Comparison of ENCODE assay signal across 8 cellular contexts in genomic region chr12:132836230-132836629, GRCh38. TPM values are rescaled to one million over a fixed set of nuclear protein-coding genes. Genes with fewer than 3 reads are reported as not detected.
DNase-seq lines count a peak whose midpoint lies in the region; ATAC-seq and TF ChIP-seq lines count a peak whose summit lies in the region.
"Not testable (repeated sequence)": the region's sequence is repeated elsewhere in the genome, so short reads cannot be mapped to it uniquely, and the experiment has no call there.

No MANE protein-coding gene starts in this region.

- H2BK15ac ChIP-seq in H9 (ENCODE audit: low read depth, low read length): not testable (repeated sequence)

- POLR2A ChIA-PET in activated CD4-positive, alpha-beta T cell treated with anti-CD3 and anti-CD28 coated beads, Interleukin-2, amount 10 ng/mL, durations not matched to agents 7 days and 5 days (lab: Charles Lee): not testable (repeated sequence)

- not testable (repeated sequence) for H3K4ac ChIP-seq in H9 (ENCODE audit: low read depth, low read length)

- not testable (repeated sequence) for ATAC-seq in natural killer cell; stimulated activated naive CD8-positive, alpha-beta T cell treated with anti-CD3 and anti-CD28 coated beads, Interleukin-15, amount 100 ng/mL, for 72 hours

- not testable (repeated sequence) for H3K56ac ChIP-seq in H9 (ENCODE audit: insufficient read length, low read depth, low read length)

- H4K20me1 ChIP-seq in BLaER1 treated with 17β-estradiol and CSF1 and Interleukin-3, amounts not matched to agents 10 nM and 100 nM: peaks cover 0 to 80% (median 22%) of the 10 kb centered on the region in 11 experiments; a peak in 16 of 22 replicates
- not testable (repeated sequence) for H4K20me1 ChIP-seq in H9 (ENCODE audit: control insufficient read depth, insufficient read depth, insufficient read length)

- peak overlapping the region in 2 of 3 experiments; percentile 58 to 62; a peak in 3 of 7 replicates for H3K27ac Mint-ChIP-seq in H9
- peak overlapping the region; percentile 90 for H3K27ac Mint-ChIP-seq in activated CD4-positive, alpha-beta T cell treated with anti-CD3 and anti-CD28 coated beads, Interleukin-2, amount 10 ng/mL, durations not matched to agents 7 days and 5 days
- H3K27ac Mint-ChIP-seq in activated T-helper 2 cell treated with anti-CD3 and anti-CD28 coated beads, Interferon-gamma antibody, Interleukin-2, Interleukin-4, amounts not matched to agents 10 μg/mL and 5 μg/mL and 100 μg/mL, durations not matched to agents 14 hours and 24 hours and 36 hours: not testable (repeated sequence)
- peak overlapping the region in 4 of 5 experiments; percentile 27 to 85 (median 70) for H3K27ac Mint-ChIP-seq in brain
- peak overlapping the region; percentile 16 to 60 for H3K27ac Mint-ChIP-seq in natural killer cell
- peak overlapping the region; percentile 62 to 74 for H3K27ac Mint-ChIP-seq in stimulated activated naive CD8-positive, alpha-beta T cell treated with anti-CD3 and anti-CD28 coated beads, Interleukin-15, amount 100 ng/mL, for 72 hours

- H4K91ac ChIP-seq in H9 (ENCODE audit: insufficient read length, low read depth, low read length): not testable (repeated sequence)

- not testable (repeated sequence) for H3K23ac ChIP-seq in H9 (ENCODE audit: insufficient read length, low read depth, low read length)

- H3K36me3 Mint-ChIP-seq in H9 (ENCODE audit: insufficient read depth in 1 of 3, low read depth in 3 of 3) (peaks cover 7 to 30% (median 11%) of the 10 kb centered on the region in 3 experiments), brain (peaks cover 29% of the 10 kb centered on the region)
- peaks cover 65% of the 10 kb centered on the region for H3K36me3 Mint-ChIP-seq in activated CD4-positive, alpha-beta T cell treated with anti-CD3 and anti-CD28 coated beads, Interleukin-2, amount 10 ng/mL, durations not matched to agents 7 days and 5 days (ENCODE audit: low read depth)
- peaks cover 54% of the 10 kb centered on the region for H3K36me3 Mint-ChIP-seq in activated T-helper 2 cell treated with anti-CD3 and anti-CD28 coated beads, Interferon-gamma antibody, Interleukin-2, Interleukin-4, amounts not matched to agents 10 μg/mL and 5 μg/mL and 100 μg/mL, durations not matched to agents 14 hours and 24 hours and 36 hours (ENCODE audit: low read depth)
- not testable (repeated sequence) for H3K36me3 Mint-ChIP-seq in natural killer cell

- not testable (repeated sequence) for H2BK120ac ChIP-seq in H9 (ENCODE audit: low read depth, low read length, poor library complexity, severe bottlenecking)

- not testable (repeated sequence) for H3K4me3 Mint-ChIP-seq in H9, natural killer cell
- peak overlapping the region; percentile 59 for H3K4me3 Mint-ChIP-seq in activated CD4-positive, alpha-beta T cell treated with anti-CD3 and anti-CD28 coated beads, Interleukin-2, amount 10 ng/mL, durations not matched to agents 7 days and 5 days
- peak overlapping the region; percentile 58 for H3K4me3 Mint-ChIP-seq in activated T-helper 2 cell treated with anti-CD3 and anti-CD28 coated beads, Interferon-gamma antibody, Interleukin-2, Interleukin-4, amounts not matched to agents 10 μg/mL and 5 μg/mL and 100 μg/mL, durations not matched to agents 14 hours and 24 hours and 36 hours (ENCODE audit: low read depth)
- peak overlapping the region in 1 of 5 experiments; percentile 56 for H3K4me3 Mint-ChIP-seq in brain
- peak overlapping the region; percentile 64 to 72 for H3K4me3 Mint-ChIP-seq in stimulated activated naive CD8-positive, alpha-beta T cell treated with anti-CD3 and anti-CD28 coated beads, Interleukin-15, amount 100 ng/mL, for 72 hours

- H3K4me2 ChIP-seq in BLaER1 treated with 17β-estradiol and CSF1 and Interleukin-3, amounts not matched to agents 10 nM and 100 nM: peak overlapping the region; percentile 82 to 97 (median 90)
- H3K4me2 ChIP-seq in H9 (ENCODE audit: insufficient read depth, insufficient read length, low read length): not testable (repeated sequence)

- H3K14ac ChIP-seq in H9 (ENCODE audit: insufficient read depth, low read length): not testable (repeated sequence)

- CTCF ChIA-PET in activated CD4-positive, alpha-beta T cell treated with anti-CD3 and anti-CD28 coated beads, Interleukin-2, amount 10 ng/mL, durations not matched to agents 7 days and 5 days (lab: Charles Lee): not testable (repeated sequence)

- H2AFZ ChIP-seq in H9 (ENCODE audit: low read length): not testable (repeated sequence)

- peak overlapping the region in 8 of 10 experiments; percentile 33 to 64 (median 54); a peak in 15 of 20 replicates for H3K4me3 ChIP-seq in BLaER1 treated with 17β-estradiol and CSF1 and Interleukin-3, amounts not matched to agents 10 nM and 100 nM
- H3K4me3 ChIP-seq in SJCRH30: 0 out of 2 replicates have a peak overlapping the region, but pooled peaks have one; percentile 25

- not testable (repeated sequence) for H3K9me3 Mint-ChIP-seq in H9; activated CD4-positive, alpha-beta T cell treated with anti-CD3 and anti-CD28 coated beads, Interleukin-2, amount 10 ng/mL, durations not matched to agents 7 days and 5 days; activated T-helper 2 cell treated with anti-CD3 and anti-CD28 coated beads, Interferon-gamma antibody, Interleukin-2, Interleukin-4, amounts not matched to agents 10 μg/mL and 5 μg/mL and 100 μg/mL, durations not matched to agents 14 hours and 24 hours and 36 hours; brain; natural killer cell; stimulated activated naive CD8-positive, alpha-beta T cell treated with anti-CD3 and anti-CD28 coated beads, Interleukin-15, amount 100 ng/mL, for 72 hours

- H3K79me2 ChIP-seq in H9 (ENCODE audit: insufficient read depth, low read length): not testable (repeated sequence)

- H3T11ph ChIP-seq in H9 (ENCODE audit: low read length): not testable (repeated sequence)

- H2BK12ac ChIP-seq in H9 (ENCODE audit: insufficient read length, low read depth, low read length): not testable (repeated sequence)

- not testable (repeated sequence) for TF ChIP-seq CTCF in H9 (conservative IDR thresholded peaks at IDR 0.05); brain (conservative IDR thresholded peaks at IDR 0.05); natural killer cell (IDR thresholded peaks at IDR 0.05)

- H4K8ac ChIP-seq in H9 (replicated peaks; ENCODE audit: insufficient read length, low read depth, low read length): not testable (repeated sequence)

- H2BK5ac ChIP-seq in H9 (ENCODE audit: insufficient read length, low read length): not testable (repeated sequence)

- not testable (repeated sequence) for H2AK5ac ChIP-seq in H9 (ENCODE audit: insufficient read length, low read length)

- not testable (repeated sequence) for H3K23me2 ChIP-seq in H9 (ENCODE audit: insufficient read length, low read depth, low read length, poor library complexity, severe bottlenecking)

- DNase-seq in H9; SJCRH30; activated CD4-positive, alpha-beta T cell treated with anti-CD3 and anti-CD28 coated beads, Interleukin-2, amount 10 ng/mL, durations not matched to agents 7 days and 5 days; activated T-helper 2 cell treated with anti-CD3 and anti-CD28 coated beads, Interferon-gamma antibody, Interleukin-2, Interleukin-4, amounts not matched to agents 10 μg/mL and 5 μg/mL and 100 μg/mL, durations not matched to agents 14 hours and 24 hours and 36 hours (ENCODE audit: low spot score); natural killer cell: not testable (repeated sequence)
- peak in 1 of 2 donors; percentile 34 for DNase-seq in stimulated activated naive CD8-positive, alpha-beta T cell treated with anti-CD3 and anti-CD28 coated beads, Interleukin-15, amount 100 ng/mL, for 72 hours

- H3K27me3 ChIP-seq in BLaER1 treated with 17β-estradiol and CSF1 and Interleukin-3, amounts not matched to agents 10 nM and 100 nM: peaks cover 0 to 21% (median 0%) of the 10 kb centered on the region in 11 experiments; a peak in 5 of 22 replicates
- H3K27me3 ChIP-seq in H9 (ENCODE audit: insufficient read depth, low read length); SJCRH30: not testable (repeated sequence)

- H3K36me3 ChIP-seq in BLaER1 treated with 17β-estradiol and CSF1 and Interleukin-3, amounts not matched to agents 10 nM and 100 nM: peaks cover 18 to 58% (median 28%) of the 10 kb centered on the region in 11 experiments
- not testable (repeated sequence) for H3K36me3 ChIP-seq in SJCRH30

- H3K79me1 ChIP-seq in H9 (ENCODE audit: insufficient read depth, low read depth, low read length, poor library complexity, severe bottlenecking): not testable (repeated sequence)

- no CpG with 5 or more reads among the region's 30 CpGs for WGBS in H9 (ENCODE audit: extremely low coverage, insufficient read length, low lambda C conversion rate)

- intact Hi-C loops in activated T-helper 2 cell treated with anti-CD3 and anti-CD28 coated beads, Interferon-gamma antibody, Interleukin-2, Interleukin-4, amounts not matched to agents 10 μg/mL and 5 μg/mL and 100 μg/mL, durations not matched to agents 14 hours and 24 hours and 36 hours (cut with micrococcal nuclease); natural killer cell (cut with micrococcal nuclease): not testable (repeated sequence)

- H3K9ac ChIP-seq in BLaER1 treated with 17β-estradiol and CSF1 and Interleukin-3, amounts not matched to agents 10 nM and 100 nM: peak overlapping the region; percentile 4 to 73 (median 55); a peak in 17 of 22 replicates
- H3K9ac ChIP-seq in H9 (ENCODE audit: extremely low read depth, insufficient read length, low read length): not testable (repeated sequence)

- H3K4me1 ChIP-seq in BLaER1 treated with 17β-estradiol and CSF1 and Interleukin-3, amounts not matched to agents 10 nM and 100 nM: peaks cover 55 to 67% (median 62%) of the 10 kb centered on the region in 10 experiments
- not testable (repeated sequence) for H3K4me1 ChIP-seq in H9 (ENCODE audit: insufficient read depth, low read length); SJCRH30

- peak overlapping the region in 4 of 11 experiments; percentile 18 to 63 (median 50); a peak in 7 of 22 replicates for H3K27ac ChIP-seq in BLaER1 treated with 17β-estradiol and CSF1 and Interleukin-3, amounts not matched to agents 10 nM and 100 nM
- not testable (repeated sequence) for H3K27ac ChIP-seq in H9 (ENCODE audit: insufficient read length, low read depth, low read length); SJCRH30

- not testable (repeated sequence) for H2BK20ac ChIP-seq in H9 (ENCODE audit: low read depth, low read length, poor library complexity, severe bottlenecking)

- not testable (repeated sequence) for H3K9me3 ChIP-seq in BLaER1 treated with 17β-estradiol and CSF1 and Interleukin-3, amounts not matched to agents 10 nM and 100 nM (replicated peaks in 1 of 11); H9 (ENCODE audit: control insufficient read depth, low read depth, low read length); SJCRH30 (replicated peaks)

- not testable (repeated sequence) for H3K27me3 Mint-ChIP-seq in H9 (ENCODE audit: low read depth); activated CD4-positive, alpha-beta T cell treated with anti-CD3 and anti-CD28 coated beads, Interleukin-2, amount 10 ng/mL, durations not matched to agents 7 days and 5 days; activated T-helper 2 cell treated with anti-CD3 and anti-CD28 coated beads, Interferon-gamma antibody, Interleukin-2, Interleukin-4, amounts not matched to agents 10 μg/mL and 5 μg/mL and 100 μg/mL, durations not matched to agents 14 hours and 24 hours and 36 hours (ENCODE audit: low read depth); brain; natural killer cell (ENCODE audit: low read depth in 2 of 2); stimulated activated naive CD8-positive, alpha-beta T cell treated with anti-CD3 and anti-CD28 coated beads, Interleukin-15, amount 100 ng/mL, for 72 hours

- not testable (repeated sequence) for H3K4me1 Mint-ChIP-seq in H9, brain
- H3K4me1 Mint-ChIP-seq in activated CD4-positive, alpha-beta T cell treated with anti-CD3 and anti-CD28 coated beads, Interleukin-2, amount 10 ng/mL, durations not matched to agents 7 days and 5 days: peaks cover 49% of the 10 kb centered on the region
- peaks cover 24% of the 10 kb centered on the region for H3K4me1 Mint-ChIP-seq in activated T-helper 2 cell treated with anti-CD3 and anti-CD28 coated beads, Interferon-gamma antibody, Interleukin-2, Interleukin-4, amounts not matched to agents 10 μg/mL and 5 μg/mL and 100 μg/mL, durations not matched to agents 14 hours and 24 hours and 36 hours (ENCODE audit: low read depth)
- H3K4me1 Mint-ChIP-seq in natural killer cell: peaks cover 5 to 20% of the 10 kb centered on the region in 2 donors
- H3K4me1 Mint-ChIP-seq in stimulated activated naive CD8-positive, alpha-beta T cell treated with anti-CD3 and anti-CD28 coated beads, Interleukin-15, amount 100 ng/mL, for 72 hours: peaks cover 63% of the 10 kb centered on the region

- not testable (repeated sequence) for H4K5ac ChIP-seq in H9 (ENCODE audit: insufficient read length, low read depth, low read length)

- H3K18ac ChIP-seq in H9 (ENCODE audit: insufficient read length, low read depth, low read length): not testable (repeated sequence)

RNA-seq across cellular contexts. Expression of gene GOLGA3, which starts 7.6 kb away (rescaled TPM):
- total RNA-seq in H9 (2021) (34.9 and 40.1 TPM in 2 replicates), natural killer cell (10 to 100 TPM; 39.1 to 54.3 (median 50.9) TPM)
- 36.0 and 40.3 TPM in 2 replicates for total RNA-seq in SJCRH30 (2014; rRNA removed; shearing (Covaris generic))
- 10 to 100 TPM; 43.9 to 51.4 TPM for total RNA-seq in activated CD4-positive, alpha-beta T cell treated with anti-CD3 and anti-CD28 coated beads, Interleukin-2, amount 10 ng/mL, durations not matched to agents 7 days and 5 days
- 64.5 and 66.2 TPM in 2 replicates for total RNA-seq in activated T-helper 2 cell treated with anti-CD3 and anti-CD28 coated beads, Interferon-gamma antibody, Interleukin-2, Interleukin-4, amounts not matched to agents 10 μg/mL and 5 μg/mL and 100 μg/mL, durations not matched to agents 14 hours and 24 hours and 36 hours
- 7.8 TPM for polyA plus RNA-seq in brain (ENCODE audit: insufficient read depth, low read depth, low replicate concordance)

RNA-seq across cellular contexts. Expression of gene CHFR, which starts 51.2 kb away (rescaled TPM):
- total RNA-seq in H9 (2021): 51.9 and 53.3 TPM in 2 replicates
- total RNA-seq in SJCRH30 (2014; rRNA removed; shearing (Covaris generic)): 8.2 and 8.5 TPM in 2 replicates
- total RNA-seq in activated CD4-positive, alpha-beta T cell treated with anti-CD3 and anti-CD28 coated beads, Interleukin-2, amount 10 ng/mL, durations not matched to agents 7 days and 5 days: 10 to 100 TPM; 71.4 to 88.9 TPM
- 55.0 and 59.9 TPM in 2 replicates for total RNA-seq in activated T-helper 2 cell treated with anti-CD3 and anti-CD28 coated beads, Interferon-gamma antibody, Interleukin-2, Interleukin-4, amounts not matched to agents 10 μg/mL and 5 μg/mL and 100 μg/mL, durations not matched to agents 14 hours and 24 hours and 36 hours
- polyA plus RNA-seq in brain (ENCODE audit: insufficient read depth, low read depth, low replicate concordance): 11.6 TPM
- 100 to 1,000 TPM; 161 to 170 (median 168) TPM for total RNA-seq in natural killer cell
